In genomic region chr16:49018259-49018931, GRCh38 we compare ENCODE assay signal across 12 cellular contexts.
A peak's percentile ranks its signal among the peaks of the same experiment; 100 is the strongest.
DNase-seq lines count a peak whose midpoint lies in the region; FAIRE-seq and TF ChIP-seq lines count a peak whose summit lies in the region.
"Had no signal": no experiment of that assay in that cellular context is flagged by ENCODE, and none has a peak within 500 bp of the region (broad histone marks: within the 10 kb centered on the region; RNA-seq: fewer than 3 reads in every experiment).

No MANE protein-coding gene starts in this region.

- H3K4me2 ChIP-seq in astrocyte (ENCODE audit: low read length) (no peak overlapping the region), neuronal stem cell (ENCODE audit: insufficient read depth, low read length, poor library complexity, severe bottlenecking) (no peak overlapping the region), smooth muscle cell (no peak overlapping the region)

- H3K9me3 ChIP-seq in astrocyte (ENCODE audit: insufficient read depth, low read depth, low read length) = no peaks in the 10 kb centered on the region
- H3K9me3 ChIP-seq in neuronal stem cell (replicated peaks in 1 of 2; ENCODE audit: control insufficient read depth in 2 of 2, insufficient read depth in 1 of 2, low read depth in 1 of 2, low read length in 2 of 2) = peaks cover 0 to 5% of the 10 kb centered on the region in 2 donors
- H3K9me3 ChIP-seq in smooth muscle cell (replicated peaks; ENCODE audit: low read depth) = no peaks in the 10 kb centered on the region

- no peaks in the 10 kb centered on the region for H3K9me3 Mint-ChIP-seq in astrocyte (ENCODE audit: unreplicated experiment)
- H3K9me3 Mint-ChIP-seq in glutamatergic neuron (ENCODE audit: unreplicated experiment) = peaks cover 12% of the 10 kb centered on the region

- peak overlapping the region; percentile 23 for H3K27ac Mint-ChIP-seq in astrocyte (ENCODE audit: unreplicated experiment)
- H3K27ac Mint-ChIP-seq in glutamatergic neuron (ENCODE audit: unreplicated experiment) = peak overlapping the region; percentile 93
- H3K27ac Mint-ChIP-seq: CD14-positive monocyte; CD8-positive, alpha-beta T cell had no signal

- FAIRE-seq in astrocyte (lab: Jason Lieb, UNC) = no peak
- FAIRE-seq: G401.6, H54 had no signal

- H3K27ac ChIP-seq in astrocyte (ENCODE audit: low read depth, low read length) = no peak overlapping the region
- H3K27ac ChIP-seq in neuronal stem cell (replicated peaks; ENCODE audit: low read length) = no peak overlapping the region
- no peak overlapping the region for H3K27ac ChIP-seq in smooth muscle cell (ENCODE audit: low read depth)

- no peak overlapping the region for H2BK12ac ChIP-seq in neuronal stem cell (ENCODE audit: low read length)

- no peak overlapping the region for H2AK5ac ChIP-seq in neuronal stem cell (ENCODE audit: low read depth, low read length)

- no peak overlapping the region for H4K91ac ChIP-seq in neuronal stem cell (ENCODE audit: low read depth, low read length, poor library complexity)

- no peak overlapping the region for H4K8ac ChIP-seq in neuronal stem cell (ENCODE audit: low read depth, low read length)

- no peak overlapping the region for H2BK15ac ChIP-seq in neuronal stem cell (ENCODE audit: low read length)

- no peak overlapping the region for H3K14ac ChIP-seq in neuronal stem cell (ENCODE audit: low read length)

- no peaks in the 10 kb centered on the region for H4K20me1 ChIP-seq in astrocyte (ENCODE audit: insufficient read depth, low read length)
- H4K20me1 ChIP-seq in smooth muscle cell (ENCODE audit: low read depth) = no peaks in the 10 kb centered on the region

- no peak overlapping the region for H2AFZ ChIP-seq in astrocyte (ENCODE audit: low read depth, low read length)
- no peak overlapping the region for H2AFZ ChIP-seq in neuronal stem cell (ENCODE audit: low read length)
- no peak overlapping the region for H2AFZ ChIP-seq in smooth muscle cell (ENCODE audit: low read depth)

- H3K36me3 ChIP-seq in astrocyte (ENCODE audit: insufficient read depth, low read length) (no peaks in the 10 kb centered on the region), neuronal stem cell (replicated peaks in 1 of 2; ENCODE audit: control insufficient read depth in 2 of 2, insufficient read depth in 2 of 2, low read length in 2 of 2) (no peaks in the 10 kb centered on the region), smooth muscle cell (ENCODE audit: low read depth) (no peaks in the 10 kb centered on the region)

- H3K4me1 ChIP-seq in astrocyte (ENCODE audit: insufficient read depth, low read length) = peaks cover 19% of the 10 kb centered on the region
- H3K4me1 ChIP-seq in neuronal stem cell (ENCODE audit: control insufficient read depth in 2 of 2, insufficient read depth in 1 of 2, low read depth in 1 of 2, low read length in 2 of 2) = peaks cover 0 to 35% of the 10 kb centered on the region in 2 donors
- H3K4me1 ChIP-seq in smooth muscle cell (ENCODE audit: low read depth) = no peaks in the 10 kb centered on the region
- H3K4me1 ChIP-seq: Caco-2 had no signal

- H3K18ac ChIP-seq in neuronal stem cell (ENCODE audit: low read length) = peak overlapping the region; percentile 23

- H3K9ac ChIP-seq in astrocyte (ENCODE audit: low read length) = no peak overlapping the region
- peak overlapping the region; percentile 4 for H3K9ac ChIP-seq in neuronal stem cell (ENCODE audit: low read depth, low read length, poor library complexity)
- no peak overlapping the region for H3K9ac ChIP-seq in smooth muscle cell (ENCODE audit: low read depth)

- H3K27me3 Mint-ChIP-seq in astrocyte (ENCODE audit: low read depth, unreplicated experiment) (peaks cover 23% of the 10 kb centered on the region), glutamatergic neuron (ENCODE audit: unreplicated experiment) (peaks cover 16% of the 10 kb centered on the region)

- no peaks in the 10 kb centered on the region for H3K79me1 ChIP-seq in neuronal stem cell (ENCODE audit: low read depth, low read length)

- no peak overlapping the region for H2BK5ac ChIP-seq in neuronal stem cell (ENCODE audit: low read length)

- H3K4me3 ChIP-seq in astrocyte (ENCODE audit: insufficient read depth, low read depth, low read length) = no peak overlapping the region
- no peak overlapping the region for H3K4me3 ChIP-seq in neuronal stem cell (ENCODE audit: low read length in 2 of 2)
- no peak overlapping the region for H3K4me3 ChIP-seq in smooth muscle cell

- TF ChIP-seq CTCF in astrocyte (IDR thresholded peaks at IDR 0.05; ENCODE audit: insufficient read depth, low read depth, low read length) (no peak), glutamatergic neuron (IDR thresholded peaks at IDR 0.05; ENCODE audit: partially characterized antibody, unreplicated experiment) (no peak), smooth muscle cell (IDR thresholded peaks at IDR 0.05; ENCODE audit: borderline replicate concordance, insufficient read depth, poor library complexity, severe bottlenecking) (no peak)

- no peak overlapping the region for H3K4ac ChIP-seq in neuronal stem cell (ENCODE audit: low read length)

- H3K4me1 Mint-ChIP-seq in astrocyte (ENCODE audit: low read depth, unreplicated experiment) (peaks cover 8% of the 10 kb centered on the region), glutamatergic neuron (ENCODE audit: low read depth, unreplicated experiment) (peaks cover 29% of the 10 kb centered on the region)
- H3K4me1 Mint-ChIP-seq: CD14-positive monocyte had no signal

- H3K23ac ChIP-seq in neuronal stem cell (ENCODE audit: low read depth, low read length, poor library complexity) = no peak overlapping the region

- H3K4me3 Mint-ChIP-seq in astrocyte (ENCODE audit: unreplicated experiment) (no peak overlapping the region), glutamatergic neuron (ENCODE audit: unreplicated experiment) (no peak overlapping the region)
- H3K4me3 Mint-ChIP-seq: CD14-positive monocyte; CD8-positive, alpha-beta T cell had no signal

- H3K27me3 ChIP-seq in astrocyte (ENCODE audit: insufficient read depth, low read length) (peaks cover 10% of the 10 kb centered on the region), neuronal stem cell (ENCODE audit: control insufficient read depth in 3 of 3, insufficient read depth in 3 of 3, low read depth in 1 of 3, low read length in 3 of 3) (peaks cover 0 to 2% (median 0%) of the 10 kb centered on the region in 3 experiments), smooth muscle cell (ENCODE audit: low read depth) (no peaks in the 10 kb centered on the region)

- WGBS in neuronal stem cell (ENCODE audit: extremely low coverage in 2 of 2, insufficient read length in 2 of 2, insufficient replicate concordance in 1 of 2), 2 donors = no CpG with 5 or more reads among the region's 3 CpGs
- 93% methylated on average over 3 of the region's 3 CpGs for WGBS in smooth muscle cell (ENCODE audit: low lambda C conversion rate)

- H3K36me3 Mint-ChIP-seq in astrocyte (ENCODE audit: low read depth, unreplicated experiment) (no peaks in the 10 kb centered on the region), glutamatergic neuron (ENCODE audit: unreplicated experiment) (no peaks in the 10 kb centered on the region)
- H3K36me3 Mint-ChIP-seq: CD14-positive monocyte; CD8-positive, alpha-beta T cell had no signal

- H2BK120ac ChIP-seq in neuronal stem cell (ENCODE audit: low read depth, low read length) = no peak overlapping the region

- H3F3A ChIP-seq in smooth muscle cell (ENCODE audit: low read depth) = no peaks in the 10 kb centered on the region

- DNase-seq in NCI-H69 (lab: John Stamatoyannopoulos, UW) (peak; percentile 5), astrocyte (ENCODE audit: low read depth) (no peak), glutamatergic neuron (no peak), neuronal stem cell (ENCODE audit: low spot score) (no peak), EL (no peak), smooth muscle cell (lab: John Stamatoyannopoulos, UW; ENCODE audit: unreplicated experiment) (no peak)
- DNase-seq in activated CD8-positive, alpha-beta memory T cell treated with anti-CD3 and anti-CD28 coated beads, Interleukin-2, amount 50 U/mL, for 4 hours = no peak
- DNase-seq: Caco-2; CD8-positive, alpha-beta T cell had no signal

- H3K79me2 ChIP-seq in astrocyte (ENCODE audit: insufficient read depth, low read length) (no peaks in the 10 kb centered on the region), smooth muscle cell (ENCODE audit: low read depth) (no peaks in the 10 kb centered on the region)
